Comparison of ENCODE assay signal across 23 cellular contexts in genomic region chr7:149373089-149373488, GRCh38.
"Had no signal": no experiment of that assay in that cellular context is flagged by ENCODE, and none has a peak within 500 bp of the region (broad histone marks: within the 10 kb centered on the region; RNA-seq: fewer than 3 reads in every experiment).

No MANE protein-coding gene starts in this region.

- H3K27ac ChIP-seq: colonic mucosa, epithelial cell of prostate, esophagus squamous epithelium, gastrocnemius medialis, heart right ventricle, left lung, lower lobe of right lung had no signal

- H3K9me3 ChIP-seq: colonic mucosa, esophagus squamous epithelium, gastrocnemius medialis, lower lobe of right lung had no signal

- H3K27me3 ChIP-seq: colonic mucosa, esophagus squamous epithelium, gastrocnemius medialis, heart right ventricle, left lung had no signal

- ATAC-seq: effector memory CD8-positive, alpha-beta T cell; esophagus mucosa; gastrocnemius medialis; heart right ventricle; left cardiac atrium; left lung; left ventricle myocardium superior; lower lobe of right lung had no signal

- H3K4me1 Mint-ChIP-seq: endodermal cell had no signal

- H3K27ac Mint-ChIP-seq: dendritic cell treated with granulocyte-macrophage colony-stimulating factor and Interleukin-4, amounts not matched to agents 40 ng/mL and 50 ng/mL, for 4 days; effector memory CD8-positive, alpha-beta T cell; endodermal cell had no signal

- H3K4me3 Mint-ChIP-seq: dendritic cell treated with granulocyte-macrophage colony-stimulating factor and Interleukin-4, amounts not matched to agents 40 ng/mL and 50 ng/mL, for 4 days; effector memory CD8-positive, alpha-beta T cell; endodermal cell had no signal

- DNase-seq: colonic mucosa; cortex of kidney; effector CD8-positive, alpha-beta T cell; effector memory CD8-positive, alpha-beta T cell; endodermal cell; erythroblast; esophagus squamous epithelium; foreskin fibroblast; foreskin melanocyte; gastrocnemius medialis; glutamatergic neuron; head of caudate nucleus; heart right ventricle; hypothalamus; left cardiac atrium; left lung; left ventricle myocardium superior; lower lobe of right lung; mesenchymal stem cell; midbrain had no signal

- H3K4me1 ChIP-seq: colonic mucosa, esophagus squamous epithelium, gastrocnemius medialis, heart right ventricle, left lung, lower lobe of right lung had no signal

- H3K36me3 ChIP-seq: colonic mucosa, esophagus squamous epithelium, gastrocnemius medialis, heart right ventricle, left lung, lower lobe of right lung had no signal

- H3K27me3 Mint-ChIP-seq: dendritic cell treated with granulocyte-macrophage colony-stimulating factor and Interleukin-4, amounts not matched to agents 40 ng/mL and 50 ng/mL, for 4 days had no signal

- H3K4me3 ChIP-seq: colonic mucosa, esophagus squamous epithelium, gastrocnemius medialis, heart right ventricle, left lung, lower lobe of right lung had no signal
